In genomic region chr19:54115071-54116063, GRCh38 we compare ENCODE assay signal across 8 cellular contexts. TPM values are rescaled to one million over a fixed set of nuclear protein-coding genes. Genes with fewer than 3 reads are reported as not detected.
DNase-seq lines count a peak whose midpoint lies in the region; ATAC-seq and TF ChIP-seq lines count a peak whose summit lies in the region.

Gene PRPF31 (plus strand): TSS chr19:54115754. CDS start chr19:54118279, 2,525 bp downstream.
Gene TFPT (minus strand): TSS chr19:54115657. CDS start chr19:54115269, 388 bp downstream.

- H3K9me2 ChIP-seq in OCI-LY1 (ENCODE audit: low read depth, low read length), result no peaks in the 10 kb centered on the region

- no peaks in the 10 kb centered on the region for H3K27me3 ChIP-seq in HUES64 (ENCODE audit: insufficient read depth, low read length)
- no peaks in the 10 kb centered on the region for H3K27me3 ChIP-seq in OCI-LY1 (ENCODE audit: insufficient read depth, low read length)

- peaks cover 11% of the 10 kb centered on the region for H3K79me2 ChIP-seq in OCI-LY1 (ENCODE audit: insufficient read depth, low read length)

- BruUV-seq in Calu3 (replicated peaks; lab: Mats Ljungman, UMichigan), result TSS peak; percentile 72

- H2AFZ ChIP-seq in OCI-LY1 (ENCODE audit: low read length), result no peak within 1 kb of the TSS

- peak within 1 kb of the TSS; percentile 93 for H3K27ac Mint-ChIP-seq in Calu3 (ENCODE audit: unreplicated experiment)
- H3K27ac Mint-ChIP-seq in endothelial cell (ENCODE audit: unreplicated experiment), result peak within 1 kb of the TSS; percentile 92
- peak within 1 kb of the TSS; percentile 98 for H3K27ac Mint-ChIP-seq in mesothelial cell of epicardium

- H3K27me3 Mint-ChIP-seq in Calu3 (ENCODE audit: unreplicated experiment) (no peaks in the 10 kb centered on the region), endothelial cell (ENCODE audit: unreplicated experiment) (peaks cover 19% of the 10 kb centered on the region), mesothelial cell of epicardium (ENCODE audit: low read depth) (peaks cover 2% of the 10 kb centered on the region)

- H3F3A ChIP-seq in OCI-LY1 (ENCODE audit: insufficient read depth, low read length), result no peaks in the 10 kb centered on the region

- H3K4me1 Mint-ChIP-seq in Calu3 (ENCODE audit: low read depth, unreplicated experiment) (peaks cover 27% of the 10 kb centered on the region), endothelial cell (ENCODE audit: unreplicated experiment) (peaks cover 25% of the 10 kb centered on the region), mesothelial cell of epicardium (peaks cover 25% of the 10 kb centered on the region)

- peak within 1 kb of the TSS; percentile 53 for H3K27ac ChIP-seq in HUES64 (ENCODE audit: low read depth, low read length)
- peak within 1 kb of the TSS; percentile 69 for H3K27ac ChIP-seq in OCI-LY1 (ENCODE audit: low read depth, low read length, poor library complexity, severe bottlenecking)

- TF ChIP-seq CTCF in Calu3 (IDR thresholded peaks at IDR 0.05; ENCODE audit: unreplicated experiment), result no peak
- no peak for TF ChIP-seq CTCF in OCI-LY1 (IDR thresholded peaks at IDR 0.05; ENCODE audit: low read length)
- no peak for TF ChIP-seq CTCF in endothelial cell (IDR thresholded peaks at IDR 0.05; ENCODE audit: unreplicated experiment)
- TF ChIP-seq CTCF in mesothelial cell of epicardium (IDR thresholded peaks at IDR 0.05; ENCODE audit: unreplicated experiment), result peak; percentile 19

- H3K36me3 ChIP-seq in HUES64 (ENCODE audit: insufficient read depth, low read length), result peaks cover 44% of the 10 kb centered on the region
- H3K36me3 ChIP-seq in OCI-LY1 (ENCODE audit: insufficient read depth, low read length), result peaks cover 29% of the 10 kb centered on the region

- DNase-seq in Calu3, result peak; percentile 96
- peak; percentile 98 for DNase-seq in activated CD8-positive, alpha-beta memory T cell treated with anti-CD3 and anti-CD28 coated beads, Interleukin-2, amount 50 U/mL, for 4 hours
- DNase-seq in endothelial cell (ENCODE audit: low spot score), result peak; percentile 88
- peak; percentile 94 to 96 for DNase-seq in mesothelial cell of epicardium (ENCODE audit: low spot score in 2 of 2, unreplicated experiment in 2 of 2)
- DNase-seq in stimulated activated CD8-positive, alpha-beta memory T cell treated with anti-CD3 and anti-CD28 coated beads, Interleukin-15, amount 100 ng/mL, for 48 hours (ENCODE audit: low read depth in 2 of 2), result peak; percentile 90

- ATAC-seq in GM21447 (IDR thresholded peaks at IDR 0.05; ENCODE audit: unreplicated experiment), result peak; percentile 78

- H3K36me3 Mint-ChIP-seq in Calu3 (ENCODE audit: insufficient read depth, unreplicated experiment) (peaks cover 78% of the 10 kb centered on the region), endothelial cell (ENCODE audit: low read depth, unreplicated experiment) (peaks cover 31% of the 10 kb centered on the region), mesothelial cell of epicardium (peaks cover 10% of the 10 kb centered on the region)

- H3K4me3 ChIP-seq in HUES64 (ENCODE audit: low read length) (peak within 1 kb of the TSS; percentile 64), OCI-LY1 (ENCODE audit: low read depth, low read length, poor library complexity, severe bottlenecking) (peak within 1 kb of the TSS; percentile 87)

- intact Hi-C loops in Calu3 (cut with micrococcal nuclease; ENCODE audit: unreplicated experiment), result loop anchor here (10.0 kb wide), 1 partner anchor 131 kb away; no protein-coding TSS in a partner anchor

- H3K4me3 Mint-ChIP-seq in Calu3 (ENCODE audit: low read depth, unreplicated experiment), result peak within 1 kb of the TSS; percentile 82
- H3K4me3 Mint-ChIP-seq in endothelial cell (ENCODE audit: unreplicated experiment), result peak within 1 kb of the TSS; percentile 99
- peak within 1 kb of the TSS; percentile 91 for H3K4me3 Mint-ChIP-seq in mesothelial cell of epicardium

- WGBS in HUES64, result under 1% methylated on average over 60 of the region's 60 CpGs

- peak within 1 kb of the TSS; percentile 76 for H3K9ac ChIP-seq in HUES64 (ENCODE audit: low read depth, low read length)
- peak within 1 kb of the TSS; percentile 77 for H3K9ac ChIP-seq in OCI-LY1 (ENCODE audit: low read length)

- H3K9me3 ChIP-seq in HUES64 (ENCODE audit: insufficient read depth, low read depth, low read length) (no peaks in the 10 kb centered on the region), OCI-LY1 (ENCODE audit: low read length) (no peaks in the 10 kb centered on the region)

- H3K4me2 ChIP-seq in OCI-LY1 (ENCODE audit: low read length), result peak within 1 kb of the TSS; percentile 86

- no peaks in the 10 kb centered on the region for H4K20me1 ChIP-seq in OCI-LY1 (ENCODE audit: insufficient read depth, low read length)

- H3K9me3 Mint-ChIP-seq in Calu3 (ENCODE audit: low read depth, unreplicated experiment), result no peaks in the 10 kb centered on the region
- no peaks in the 10 kb centered on the region for H3K9me3 Mint-ChIP-seq in endothelial cell (ENCODE audit: unreplicated experiment)
- no peaks in the 10 kb centered on the region for H3K9me3 Mint-ChIP-seq in mesothelial cell of epicardium

- CTCF ChIA-PET in Calu3 (lab: Charles Lee), result interaction anchor here (0.6 to 2.3 kb wide), 3 partner anchors 22 to 317 kb away, joined by 3 to 10 read pairs (median 4); partner anchors contain the start of gene CNOT3

- H3K4me1 ChIP-seq in HUES64 (ENCODE audit: insufficient read depth, low read length), result no peaks in the 10 kb centered on the region
- H3K4me1 ChIP-seq in OCI-LY1 (ENCODE audit: insufficient read depth, low read length, severe bottlenecking), result peaks cover 20% of the 10 kb centered on the region

RNA-seq across cellular contexts. Expression of gene PRPF31, which starts in this region (rescaled TPM):
- 106 TPM in 2 replicates for total RNA-seq in Calu3 (2022)
- 55.5 TPM for polyA plus RNA-seq in HUES64 (2013, experiment 1 of 2)
- 58.1 TPM for polyA plus RNA-seq in HUES64 (2013, experiment 2 of 2)
- total RNA-seq in endothelial cell (ENCODE audit: unreplicated experiment), result 71.7 TPM
- total RNA-seq in mesothelial cell of epicardium, result 80.6 to 84.0 TPM (median 82.1 TPM) in 3 replicates

RNA-seq across cellular contexts. Expression of gene TFPT, which starts in this region (rescaled TPM):
- total RNA-seq in Calu3 (2022) (30.8 and 34.2 TPM in 2 replicates), endothelial cell (ENCODE audit: unreplicated experiment) (24.8 TPM), mesothelial cell of epicardium (19.2 to 20.7 TPM (median 20.1 TPM) in 3 replicates)
- polyA plus RNA-seq in HUES64 (2013, experiment 1 of 2), result 15.0 TPM
- 16.4 TPM for polyA plus RNA-seq in HUES64 (2013, experiment 2 of 2)

Comparison
In these comparisons a context has a peak if more than half of its experiments do, and no peak if none do; other contexts are left out.
1. Peak in every context shown above with its lines: DNase-seq, ATAC-seq, H3K4me3 ChIP-seq and H3K27ac ChIP-seq.